1 cellular context compared by ENCODE assay signal in the genomic region with DNA sequence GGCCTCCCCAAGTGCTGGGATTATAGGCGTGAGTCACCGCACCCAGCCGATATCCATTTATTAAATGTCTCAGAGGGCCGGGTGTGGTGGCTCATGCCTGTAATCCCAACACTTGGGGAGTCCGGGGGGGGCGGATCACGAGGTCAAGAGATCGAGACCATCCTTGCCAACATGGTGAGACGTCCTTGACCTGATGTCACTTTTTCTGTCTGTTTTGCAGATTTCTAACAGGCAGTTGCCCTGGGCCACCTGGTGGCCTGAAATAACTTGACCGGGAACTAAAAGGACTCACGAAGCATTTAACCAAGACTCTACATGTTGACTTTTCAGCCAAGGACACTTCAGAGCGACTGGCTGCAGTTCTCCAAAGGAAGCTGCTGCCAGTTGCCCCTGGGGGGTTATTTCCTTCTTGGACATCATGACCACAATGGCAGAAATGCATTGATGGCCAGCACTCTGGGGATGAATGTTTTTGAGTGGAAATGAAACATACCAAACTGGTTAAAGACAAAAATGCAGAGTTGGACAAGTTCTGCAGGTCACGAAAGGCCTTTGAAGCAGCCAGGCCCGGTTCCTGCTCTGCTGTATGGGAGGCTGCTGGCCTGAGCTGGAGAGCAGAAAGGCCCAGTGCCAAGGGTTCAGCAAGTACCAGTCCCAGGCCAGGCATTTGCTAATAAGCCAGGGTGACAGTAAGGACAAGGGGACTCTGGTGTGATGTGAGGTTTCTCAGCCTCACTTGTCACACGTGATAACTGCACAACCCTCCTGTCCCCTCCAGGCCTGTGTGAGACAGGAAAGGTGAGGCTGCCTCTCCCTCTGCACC.
TF ChIP-seq lines count a peak whose summit lies in the region.

No MANE protein-coding gene starts in this region.

TF ChIP-seq in GM23338, 12 proteins besides CTCF, POLR2A, EP300 and RAD21:
- TF ChIP-seq REST (IDR thresholded peaks at IDR 0.05; ENCODE audit: unreplicated experiment) (no peak), ETS1 (IDR thresholded peaks at IDR 0.05) (no peak), POLR2AphosphoS5 (IDR thresholded peaks at IDR 0.05; ENCODE audit: low read depth) (no peak), EZH2phosphoT487 (IDR thresholded peaks at IDR 0.05; ENCODE audit: unreplicated experiment) (no peak), JUNB (IDR thresholded peaks at IDR 0.05; ENCODE audit: unreplicated experiment) (no peak), ZNF331 (CRISPR knock-in tag; IDR thresholded peaks at IDR 0.05; ENCODE audit: low read depth) (no peak), ZNF114 (CRISPR knock-in tag; IDR thresholded peaks at IDR 0.05) (no peak), STAT1 (IDR thresholded peaks at IDR 0.05; ENCODE audit: unreplicated experiment) (no peak)
- TF ChIP-seq, protein P1, sequence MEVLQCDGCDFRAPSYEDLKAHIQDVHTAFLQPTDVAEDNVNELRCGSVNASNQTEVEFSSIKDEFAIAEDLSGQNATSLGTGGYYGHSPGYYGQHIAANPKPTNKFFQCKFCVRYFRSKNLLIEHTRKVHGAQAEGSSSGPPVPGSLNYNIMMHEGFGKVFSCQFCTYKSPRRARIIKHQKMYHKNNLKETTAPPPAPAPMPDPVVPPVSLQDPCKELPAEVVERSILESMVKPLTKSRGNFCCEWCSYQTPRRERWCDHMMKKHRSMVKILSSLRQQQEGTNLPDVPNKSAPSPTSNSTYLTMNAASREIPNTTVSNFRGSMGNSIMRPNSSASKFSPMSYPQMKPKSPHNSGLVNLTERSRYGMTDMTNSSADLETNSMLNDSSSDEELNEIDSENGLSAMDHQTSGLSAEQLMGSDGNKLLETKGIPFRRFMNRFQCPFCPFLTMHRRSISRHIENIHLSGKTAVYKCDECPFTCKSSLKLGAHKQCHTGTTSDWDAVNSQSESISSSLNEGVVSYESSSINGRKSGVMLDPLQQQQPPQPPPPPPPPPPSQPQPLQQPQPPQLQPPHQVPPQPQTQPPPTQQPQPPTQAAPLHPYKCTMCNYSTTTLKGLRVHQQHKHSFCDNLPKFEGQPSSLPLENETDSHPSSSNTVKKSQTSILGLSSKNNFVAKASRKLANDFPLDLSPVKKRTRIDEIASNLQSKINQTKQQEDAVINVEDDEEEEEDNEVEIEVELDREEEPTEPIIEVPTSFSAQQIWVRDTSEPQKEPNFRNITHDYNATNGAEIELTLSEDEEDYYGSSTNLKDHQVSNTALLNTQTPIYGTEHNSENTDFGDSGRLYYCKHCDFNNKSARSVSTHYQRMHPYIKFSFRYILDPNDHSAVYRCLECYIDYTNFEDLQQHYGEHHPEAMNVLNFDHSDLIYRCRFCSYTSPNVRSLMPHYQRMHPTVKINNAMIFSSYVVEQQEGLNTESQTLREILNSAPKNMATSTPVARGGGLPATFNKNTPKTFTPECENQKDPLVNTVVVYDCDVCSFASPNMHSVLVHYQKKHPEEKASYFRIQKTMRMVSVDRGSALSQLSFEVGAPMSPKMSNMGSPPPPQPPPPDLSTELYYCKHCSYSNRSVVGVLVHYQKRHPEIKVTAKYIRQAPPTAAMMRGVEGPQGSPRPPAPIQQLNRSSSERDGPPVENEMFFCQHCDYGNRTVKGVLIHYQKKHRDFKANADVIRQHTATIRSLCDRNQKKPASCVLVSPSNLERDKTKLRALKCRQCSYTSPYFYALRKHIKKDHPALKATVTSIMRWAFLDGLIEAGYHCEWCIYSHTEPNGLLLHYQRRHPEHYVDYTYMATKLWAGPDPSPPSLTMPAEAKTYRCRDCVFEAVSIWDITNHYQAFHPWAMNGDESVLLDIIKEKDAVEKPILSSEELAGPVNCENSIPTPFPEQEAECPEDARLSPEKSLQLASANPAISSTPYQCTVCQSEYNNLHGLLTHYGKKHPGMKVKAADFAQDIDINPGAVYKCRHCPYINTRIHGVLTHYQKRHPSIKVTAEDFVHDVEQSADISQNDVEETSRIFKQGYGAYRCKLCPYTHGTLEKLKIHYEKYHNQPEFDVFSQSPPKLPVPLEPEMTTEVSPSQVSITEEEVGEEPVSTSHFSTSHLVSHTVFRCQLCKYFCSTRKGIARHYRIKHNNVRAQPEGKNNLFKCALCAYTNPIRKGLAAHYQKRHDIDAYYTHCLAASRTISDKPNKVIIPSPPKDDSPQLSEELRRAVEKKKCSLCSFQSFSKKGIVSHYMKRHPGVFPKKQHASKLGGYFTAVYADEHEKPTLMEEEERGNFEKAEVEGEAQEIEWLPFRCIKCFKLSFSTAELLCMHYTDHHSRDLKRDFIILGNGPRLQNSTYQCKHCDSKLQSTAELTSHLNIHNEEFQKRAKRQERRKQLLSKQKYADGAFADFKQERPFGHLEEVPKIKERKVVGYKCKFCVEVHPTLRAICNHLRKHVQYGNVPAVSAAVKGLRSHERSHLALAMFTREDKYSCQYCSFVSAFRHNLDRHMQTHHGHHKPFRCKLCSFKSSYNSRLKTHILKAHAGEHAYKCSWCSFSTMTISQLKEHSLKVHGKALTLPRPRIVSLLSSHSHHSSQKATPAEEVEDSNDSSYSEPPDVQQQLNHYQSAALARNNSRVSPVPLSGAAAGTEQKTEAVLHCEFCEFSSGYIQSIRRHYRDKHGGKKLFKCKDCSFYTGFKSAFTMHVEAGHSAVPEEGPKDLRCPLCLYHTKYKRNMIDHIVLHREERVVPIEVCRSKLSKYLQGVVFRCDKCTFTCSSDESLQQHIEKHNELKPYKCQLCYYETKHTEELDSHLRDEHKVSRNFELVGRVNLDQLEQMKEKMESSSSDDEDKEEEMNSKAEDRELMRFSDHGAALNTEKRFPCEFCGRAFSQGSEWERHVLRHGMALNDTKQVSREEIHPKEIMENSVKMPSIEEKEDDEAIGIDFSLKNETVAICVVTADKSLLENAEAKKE (CRISPR knock-in tag; IDR thresholded peaks at IDR 0.05), result no peak
